1 cellular context compared by ENCODE assay signal in genomic region chr18:12652861-12653401, GRCh38.
A peak's percentile ranks its signal among the peaks of the same experiment; 100 is the strongest.
TF ChIP-seq lines count a peak whose summit lies in the region.

No MANE protein-coding gene starts in this region.

TF ChIP-seq in K562, 482 proteins besides CTCF, POLR2A, EP300 and RAD21 (continues in another document):
- TF ChIP-seq ZNF655 (CRISPR knock-in tag; IDR thresholded peaks at IDR 0.05) (no peak), ELF4 (CRISPR knock-in tag; IDR thresholded peaks at IDR 0.05) (no peak), SOX6 (IDR thresholded peaks at IDR 0.05) (peak; percentile 61), DPF2 (IDR thresholded peaks at IDR 0.05) (0 out of 2 replicates have a peak, but pooled peaks have one; percentile 27), PHF20 (IDR thresholded peaks at IDR 0.05; ENCODE audit: partially characterized antibody) (no peak), KLF16 (IDR thresholded peaks at IDR 0.05) (no peak), ZNF512 (tag; IDR thresholded peaks at IDR 0.05) (no peak), TCF7 (IDR thresholded peaks at IDR 0.05; ENCODE audit: borderline replicate concordance) (0 out of 2 replicates have a peak, but pooled peaks have one; percentile 53), THRA (IDR thresholded peaks at IDR 0.05) (no peak), HBP1 (CRISPR knock-in tag; IDR thresholded peaks at IDR 0.05) (no peak), ZNF263 (CRISPR knock-in tag; IDR thresholded peaks at IDR 0.05; ENCODE audit: borderline replicate concordance) (no peak), ZNF316 (IDR thresholded peaks at IDR 0.05) (peak; percentile 30; the same call in 1 of the 2 replicates), TFAM (CRISPR knock-in tag; conservative IDR thresholded peaks at IDR 0.05) (no peak), MLX (CRISPR knock-in tag; conservative IDR thresholded peaks at IDR 0.05) (no peak), NCOA2 (IDR thresholded peaks at IDR 0.05; ENCODE audit: partially characterized antibody in 2 of 2) (no peak), CHD4 (IDR thresholded peaks at IDR 0.05; ENCODE audit: insufficient read depth, insufficient replicate concordance, low read depth, low read length, poor library complexity, severe bottlenecking) (no peak), DLX4 (CRISPR knock-in tag; IDR thresholded peaks at IDR 0.05) (no peak), RCOR1 (IDR thresholded peaks at IDR 0.05; ENCODE audit: borderline replicate concordance in 1 of 2, low read depth in 2 of 2, low read length in 2 of 2) (no peak), RREB1 (CRISPR knock-in tag; IDR thresholded peaks at IDR 0.05) (no peak), SRSF7 (optimal IDR thresholded peaks at IDR 0.05; ENCODE audit: low read depth, low read length) (no peak), ZNF561 (CRISPR knock-in tag; conservative IDR thresholded peaks at IDR 0.05) (no peak), PYGO2 (tag; IDR thresholded peaks at IDR 0.05) (no peak), NEUROD1 (IDR thresholded peaks at IDR 0.05; ENCODE audit: borderline replicate concordance, low read depth, low read length, partially characterized antibody) (no peak), ESRRA (IDR thresholded peaks at IDR 0.05; ENCODE audit: borderline replicate concordance, low read depth) (peak; percentile 50; the same call in 1 of the 2 replicates)
- TF ChIP-seq, protein P1, sequence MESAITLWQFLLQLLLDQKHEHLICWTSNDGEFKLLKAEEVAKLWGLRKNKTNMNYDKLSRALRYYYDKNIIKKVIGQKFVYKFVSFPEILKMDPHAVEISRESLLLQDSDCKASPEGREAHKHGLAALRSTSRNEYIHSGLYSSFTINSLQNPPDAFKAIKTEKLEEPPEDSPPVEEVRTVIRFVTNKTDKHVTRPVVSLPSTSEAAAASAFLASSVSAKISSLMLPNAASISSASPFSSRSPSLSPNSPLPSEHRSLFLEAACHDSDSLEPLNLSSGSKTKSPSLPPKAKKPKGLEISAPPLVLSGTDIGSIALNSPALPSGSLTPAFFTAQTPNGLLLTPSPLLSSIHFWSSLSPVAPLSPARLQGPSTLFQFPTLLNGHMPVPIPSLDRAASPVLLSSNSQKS (CRISPR knock-in tag; IDR thresholded peaks at IDR 0.05), result no peak
- TF ChIP-seq, protein P2, sequence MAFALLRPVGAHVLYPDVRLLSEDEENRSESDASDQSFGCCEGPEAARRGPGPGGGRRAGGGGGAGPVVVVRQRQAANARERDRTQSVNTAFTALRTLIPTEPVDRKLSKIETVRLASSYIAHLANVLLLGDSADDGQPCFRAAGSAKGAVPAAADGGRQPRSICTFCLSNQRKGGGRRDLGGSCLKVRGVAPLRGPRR (CRISPR knock-in tag; IDR thresholded peaks at IDR 0.05), result no peak
- TF ChIP-seq, protein P3, sequence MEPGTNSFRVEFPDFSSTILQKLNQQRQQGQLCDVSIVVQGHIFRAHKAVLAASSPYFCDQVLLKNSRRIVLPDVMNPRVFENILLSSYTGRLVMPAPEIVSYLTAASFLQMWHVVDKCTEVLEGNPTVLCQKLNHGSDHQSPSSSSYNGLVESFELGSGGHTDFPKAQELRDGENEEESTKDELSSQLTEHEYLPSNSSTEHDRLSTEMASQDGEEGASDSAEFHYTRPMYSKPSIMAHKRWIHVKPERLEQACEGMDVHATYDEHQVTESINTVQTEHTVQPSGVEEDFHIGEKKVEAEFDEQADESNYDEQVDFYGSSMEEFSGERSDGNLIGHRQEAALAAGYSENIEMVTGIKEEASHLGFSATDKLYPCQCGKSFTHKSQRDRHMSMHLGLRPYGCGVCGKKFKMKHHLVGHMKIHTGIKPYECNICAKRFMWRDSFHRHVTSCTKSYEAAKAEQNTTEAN (CRISPR knock-in tag; IDR thresholded peaks at IDR 0.05), result no peak
- TF ChIP-seq, protein P4, sequence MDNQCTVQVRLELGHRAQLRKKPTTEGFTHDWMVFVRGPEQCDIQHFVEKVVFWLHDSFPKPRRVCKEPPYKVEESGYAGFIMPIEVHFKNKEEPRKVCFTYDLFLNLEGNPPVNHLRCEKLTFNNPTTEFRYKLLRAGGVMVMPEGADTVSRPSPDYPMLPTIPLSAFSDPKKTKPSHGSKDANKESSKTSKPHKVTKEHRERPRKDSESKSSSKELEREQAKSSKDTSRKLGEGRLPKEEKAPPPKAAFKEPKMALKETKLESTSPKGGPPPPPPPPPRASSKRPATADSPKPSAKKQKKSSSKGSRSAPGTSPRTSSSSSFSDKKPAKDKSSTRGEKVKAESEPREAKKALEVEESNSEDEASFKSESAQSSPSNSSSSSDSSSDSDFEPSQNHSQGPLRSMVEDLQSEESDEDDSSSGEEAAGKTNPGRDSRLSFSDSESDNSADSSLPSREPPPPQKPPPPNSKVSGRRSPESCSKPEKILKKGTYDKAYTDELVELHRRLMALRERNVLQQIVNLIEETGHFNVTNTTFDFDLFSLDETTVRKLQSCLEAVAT (IDR thresholded peaks at IDR 0.05), result no peak
- TF ChIP-seq, protein P5, sequence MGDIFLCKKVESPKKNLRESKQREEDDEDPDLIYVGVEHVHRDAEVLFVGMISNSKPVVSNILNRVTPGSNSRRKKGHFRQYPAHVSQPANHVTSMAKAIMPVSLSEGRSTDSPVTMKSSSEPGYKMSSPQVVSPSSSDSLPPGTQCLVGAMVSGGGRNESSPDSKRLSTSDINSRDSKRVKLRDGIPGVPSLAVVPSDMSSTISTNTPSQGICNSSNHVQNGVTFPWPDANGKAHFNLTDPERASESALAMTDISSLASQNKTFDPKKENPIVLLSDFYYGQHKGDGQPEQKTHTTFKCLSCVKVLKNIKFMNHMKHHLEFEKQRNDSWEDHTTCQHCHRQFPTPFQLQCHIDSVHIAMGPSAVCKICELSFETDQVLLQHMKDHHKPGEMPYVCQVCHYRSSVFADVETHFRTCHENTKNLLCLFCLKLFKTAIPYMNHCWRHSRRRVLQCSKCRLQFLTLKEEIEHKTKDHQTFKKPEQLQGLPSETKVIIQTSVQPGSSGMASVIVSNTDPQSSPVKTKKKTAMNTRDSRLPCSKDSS (IDR thresholded peaks at IDR 0.05; ENCODE audit: low read depth, partially characterized antibody), result no peak
